14 cellular contexts compared by ENCODE assay signal in the genomic region with DNA sequence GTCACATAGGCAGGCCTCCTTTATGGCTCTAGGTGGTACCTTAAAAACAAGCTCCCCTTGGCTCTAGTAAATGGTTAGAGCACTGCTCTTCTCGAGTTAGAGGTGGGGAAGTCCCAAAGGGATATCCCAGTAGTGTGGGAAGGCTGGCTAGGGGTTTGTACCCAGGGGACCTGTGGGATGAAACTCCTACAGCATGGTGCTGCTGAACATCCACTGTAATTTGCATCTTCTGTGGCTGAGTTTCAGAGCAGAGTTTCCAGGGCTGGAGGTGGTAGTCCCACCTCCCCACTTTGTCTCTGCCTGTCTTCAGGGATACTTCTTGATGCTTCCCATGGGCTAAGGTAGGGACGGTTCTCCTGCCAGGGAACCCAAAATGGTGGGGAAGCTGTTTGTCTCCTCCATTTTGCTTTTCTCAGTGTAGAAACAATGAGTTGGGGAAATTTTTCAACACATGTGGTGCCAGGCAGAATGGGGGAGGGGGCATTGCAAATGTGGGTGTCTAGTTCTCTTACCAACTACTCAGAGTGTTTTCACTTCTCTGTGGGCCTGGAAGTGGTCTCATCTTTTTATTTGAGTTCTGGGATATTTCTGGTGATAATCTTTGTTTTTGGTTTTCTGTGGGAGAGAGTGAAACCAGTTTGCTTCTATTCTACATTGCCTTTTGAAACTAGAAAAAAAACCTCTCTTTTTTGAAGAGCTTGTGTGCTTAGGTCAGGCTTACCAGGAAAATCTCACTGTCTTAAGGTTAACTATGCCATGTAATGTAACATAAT. TPM values are rescaled to one million over a fixed set of nuclear protein-coding genes. Genes with fewer than 3 reads are reported as not detected.
DNase-seq lines count a peak whose midpoint lies in the region; ATAC-seq lines count a peak whose summit lies in the region.
"Had no signal": no experiment of that assay in that cellular context is flagged by ENCODE, and none has a peak within 500 bp of the region (broad histone marks: within the 10 kb centered on the region; RNA-seq: fewer than 3 reads in every experiment).

No MANE protein-coding gene starts in this region.

- intact Hi-C loops in activated CD4-positive, alpha-beta T cell treated with anti-CD3 and anti-CD28 coated beads, Interleukin-2, amount 10 ng/mL, durations not matched to agents 24 days and 14 days (cut with micrococcal nuclease), result loop anchor here (10.0 kb wide), 1 partner anchor 45 kb away; no protein-coding TSS in a partner anchor

- H3K27ac Mint-ChIP-seq in activated CD4-positive, alpha-beta T cell treated with anti-CD3 and anti-CD28 coated beads, Interleukin-2, amount 10 ng/mL, durations not matched to agents 24 days and 14 days, result peak overlapping the region; percentile 48
- H3K27ac Mint-ChIP-seq in activated naive CD8-positive, alpha-beta T cell treated with anti-CD3 and anti-CD28 coated beads, Interleukin-2, amount 50 U/mL, for 24 hours, result no peak overlapping the region
- H3K27ac Mint-ChIP-seq: mesothelial cell of epicardium had no signal

- H3K9me3 Mint-ChIP-seq in activated CD4-positive, alpha-beta T cell treated with anti-CD3 and anti-CD28 coated beads, Interleukin-2, amount 10 ng/mL, durations not matched to agents 24 days and 14 days, result peaks cover 16% of the 10 kb centered on the region
- H3K9me3 Mint-ChIP-seq in activated naive CD8-positive, alpha-beta T cell treated with anti-CD3 and anti-CD28 coated beads, Interleukin-2, amount 50 U/mL, for 24 hours, result peaks cover 29% of the 10 kb centered on the region

- no peak for DNase-seq in activated CD4-positive, alpha-beta T cell treated with anti-CD3 and anti-CD28 coated beads, Interleukin-2, amount 10 ng/mL, durations not matched to agents 24 days and 14 days
- DNase-seq in activated CD4-positive, alpha-beta T cell treated with anti-CD3 and anti-CD28 coated beads for 4 hours, result no peak
- DNase-seq in activated naive CD8-positive, alpha-beta T cell treated with anti-CD3 and anti-CD28 coated beads, Interleukin-2, amount 50 U/mL, for 24 hours, result no peak
- no peak for DNase-seq in activated CD4-positive, CD25-positive, alpha-beta regulatory T cell treated with anti-CD3 and anti-CD28 coated beads, Interleukin-2, amount 50 U/mL, for 72 hours
- no peak for DNase-seq in NCI-H82 treated with DMSO at 0.1 percent for 48 hours (lab: John Stamatoyannopoulos, UW; ENCODE audit: unreplicated experiment)
- no peak for DNase-seq in effector CD4-positive, alpha-beta T cell
- DNase-seq: foreskin keratinocyte, immature natural killer cell, NCI-H2081 treated with DMSO at 0.1 percent for 48 hours, small intestine, transverse colon had no signal

- peaks cover 2% of the 10 kb centered on the region for H3K36me3 Mint-ChIP-seq in activated CD4-positive, alpha-beta T cell treated with anti-CD3 and anti-CD28 coated beads, Interleukin-2, amount 10 ng/mL, durations not matched to agents 24 days and 14 days (ENCODE audit: low read depth)
- H3K36me3 Mint-ChIP-seq in activated naive CD8-positive, alpha-beta T cell treated with anti-CD3 and anti-CD28 coated beads, Interleukin-2, amount 50 U/mL, for 24 hours (ENCODE audit: low read depth), result peaks cover 15% of the 10 kb centered on the region
- H3K36me3 Mint-ChIP-seq: mesothelial cell of epicardium had no signal

- peaks cover 2% of the 10 kb centered on the region for H3K27me3 Mint-ChIP-seq in activated CD4-positive, alpha-beta T cell treated with anti-CD3 and anti-CD28 coated beads, Interleukin-2, amount 10 ng/mL, durations not matched to agents 24 days and 14 days
- peaks cover 4% of the 10 kb centered on the region for H3K27me3 Mint-ChIP-seq in activated naive CD8-positive, alpha-beta T cell treated with anti-CD3 and anti-CD28 coated beads, Interleukin-2, amount 50 U/mL, for 24 hours

- H3K4me1 Mint-ChIP-seq in activated CD4-positive, alpha-beta T cell treated with anti-CD3 and anti-CD28 coated beads, Interleukin-2, amount 10 ng/mL, durations not matched to agents 24 days and 14 days, result peaks cover 7% of the 10 kb centered on the region
- H3K4me1 Mint-ChIP-seq in activated naive CD8-positive, alpha-beta T cell treated with anti-CD3 and anti-CD28 coated beads, Interleukin-2, amount 50 U/mL, for 24 hours, result peaks cover 14% of the 10 kb centered on the region
- H3K4me1 Mint-ChIP-seq: immature natural killer cell, mesothelial cell of epicardium had no signal

- ATAC-seq in GM21367 (IDR thresholded peaks at IDR 0.05; ENCODE audit: unreplicated experiment) (peak; percentile 57), HG03108 (IDR thresholded peaks at IDR 0.05; ENCODE audit: unreplicated experiment) (peak; percentile 61)
- peak; percentile 59 for ATAC-seq in activated naive CD8-positive, alpha-beta T cell treated with anti-CD3 and anti-CD28 coated beads, Interleukin-2, amount 50 U/mL, for 24 hours
- ATAC-seq: foreskin keratinocyte had no signal

- no peak overlapping the region for H3K4me3 Mint-ChIP-seq in activated CD4-positive, alpha-beta T cell treated with anti-CD3 and anti-CD28 coated beads, Interleukin-2, amount 10 ng/mL, durations not matched to agents 24 days and 14 days
- no peak overlapping the region for H3K4me3 Mint-ChIP-seq in activated naive CD8-positive, alpha-beta T cell treated with anti-CD3 and anti-CD28 coated beads, Interleukin-2, amount 50 U/mL, for 24 hours
- H3K4me3 Mint-ChIP-seq: immature natural killer cell, mesothelial cell of epicardium had no signal

RNA-seq across cellular contexts. Expression of gene SCART1, which starts 36.3 kb away (rescaled TPM):
- total RNA-seq in activated CD4-positive, alpha-beta T cell treated with anti-CD3 and anti-CD28 coated beads, Interleukin-2, amount 10 ng/mL, durations not matched to agents 24 days and 14 days, result 0.76 and 0.77 TPM in 2 replicates

RNA-seq across cellular contexts. Expression of gene CYP2E1, which starts 37.2 kb away (rescaled TPM):
- total RNA-seq in activated CD4-positive, alpha-beta T cell treated with anti-CD3 and anti-CD28 coated beads, Interleukin-2, amount 10 ng/mL, durations not matched to agents 24 days and 14 days, result 0.33 and 0.40 TPM in 2 replicates
